Comparison of ENCODE assay signal across 8 cellular contexts in genomic region chr4:79576480-79576803, GRCh38.
DNase-seq lines count a peak whose midpoint lies in the region; ATAC-seq, FAIRE-seq and TF ChIP-seq lines count a peak whose summit lies in the region.

No MANE protein-coding gene starts in this region.

- H3K4me3 ChIP-seq in A549: no peak overlapping the region
- H3K4me3 ChIP-seq in smooth muscle cell: no peak overlapping the region

- POLR2A ChIA-PET in A549 (lab: Yijun Ruan, JAX): no interaction called here

- no peaks in the 10 kb centered on the region for H3K36me3 ChIP-seq in smooth muscle cell (ENCODE audit: low read depth)

- TF ChIP-seq POLR2A in A549 (IDR thresholded peaks at IDR 0.05; ENCODE audit: low read length): no peak

- H3K4me1 ChIP-seq in A549: no peaks in the 10 kb centered on the region
- no peaks in the 10 kb centered on the region for H3K4me1 ChIP-seq in foreskin keratinocyte
- H3K4me1 ChIP-seq in smooth muscle cell (ENCODE audit: low read depth): no peaks in the 10 kb centered on the region

- WGBS in A549 (ENCODE audit: missing lambda C conversion rate): 2% methylated on average over 6 of the region's 6 CpGs
- WGBS in smooth muscle cell (ENCODE audit: low lambda C conversion rate): 64% methylated on average over 6 of the region's 6 CpGs

- H3K27ac Mint-ChIP-seq in activated naive CD8-positive, alpha-beta T cell treated with anti-CD3 and anti-CD28 coated beads for 36 hours: no peak overlapping the region

- H3K36me3 Mint-ChIP-seq in activated naive CD8-positive, alpha-beta T cell treated with anti-CD3 and anti-CD28 coated beads for 36 hours: no peaks in the 10 kb centered on the region

- H3K27me3 ChIP-seq in foreskin keratinocyte (peaks cover 20% of the 10 kb centered on the region), smooth muscle cell (ENCODE audit: low read depth) (no peaks in the 10 kb centered on the region)

- no peak overlapping the region for H3K4me3 Mint-ChIP-seq in activated naive CD8-positive, alpha-beta T cell treated with anti-CD3 and anti-CD28 coated beads for 36 hours

- H4K20me1 ChIP-seq in smooth muscle cell (ENCODE audit: low read depth): no peaks in the 10 kb centered on the region

- peaks cover 2% of the 10 kb centered on the region for H3K4me1 Mint-ChIP-seq in activated naive CD8-positive, alpha-beta T cell treated with anti-CD3 and anti-CD28 coated beads for 36 hours

- TF ChIP-seq EP300 in A549 (IDR thresholded peaks at IDR 0.05) (no peak), Ishikawa (IDR thresholded peaks at IDR 0.05; ENCODE audit: borderline replicate concordance) (no peak)

- H3K9me3 ChIP-seq in A549: no peaks in the 10 kb centered on the region
- H3K9me3 ChIP-seq in smooth muscle cell (replicated peaks; ENCODE audit: low read depth): no peaks in the 10 kb centered on the region

- peaks cover 3% of the 10 kb centered on the region for H3K27me3 Mint-ChIP-seq in activated naive CD8-positive, alpha-beta T cell treated with anti-CD3 and anti-CD28 coated beads for 36 hours

- ATAC-seq in A549: peak; percentile 59 to 84; a peak in 5 of 6 replicates
- ATAC-seq in foreskin keratinocyte: peak; percentile 80
- no peak for ATAC-seq in GM19395 (IDR thresholded peaks at IDR 0.05; ENCODE audit: unreplicated experiment)

- DNase-seq in A549 (ENCODE audit: low read depth in 1 of 2, low spot score in 1 of 2) (peak in 1 of 2 experiments; percentile 13), GM13977 (ENCODE audit: low spot score) (no peak), SK-N-DZ (ENCODE audit: low spot score) (peak; percentile 63), foreskin keratinocyte (peak in 1 of 2 donors; percentile 42), smooth muscle cell (lab: John Stamatoyannopoulos, UW; ENCODE audit: unreplicated experiment) (no peak)
- no peak for DNase-seq in activated naive CD8-positive, alpha-beta T cell treated with anti-CD3 and anti-CD28 coated beads for 36 hours

- CTCF ChIA-PET in A549 (lab: Yijun Ruan, JAX): interaction anchor here (1.0 to 1.4 kb wide), 3 partner anchors 16 to 624 kb away, joined by 3 to 8 read pairs (median 4); no protein-coding TSS in a partner anchor

- H3K9ac ChIP-seq in smooth muscle cell (ENCODE audit: low read depth): no peak overlapping the region

- H3K4me2 ChIP-seq in A549 (no peak overlapping the region), smooth muscle cell (no peak overlapping the region)

- TF ChIP-seq CTCF in A549 (IDR thresholded peaks at IDR 0.05) (peak; percentile 23; the same call in 2 of the 3 replicates), GM13977 (IDR thresholded peaks at IDR 0.05; ENCODE audit: extremely low read depth, insufficient read depth, missing control alignments) (peak; percentile 45), foreskin keratinocyte (conservative IDR thresholded peaks at IDR 0.05) (peak; percentile 68), smooth muscle cell (IDR thresholded peaks at IDR 0.05; ENCODE audit: borderline replicate concordance, insufficient read depth, poor library complexity, severe bottlenecking) (peak; percentile 36)

- no peaks in the 10 kb centered on the region for H3K79me2 ChIP-seq in smooth muscle cell (ENCODE audit: low read depth)

- in situ Hi-C loops in GM13977 (cut with MboI; ENCODE audit: low pct_unique_long_range_greater_than_20kb, low sequenced_read_pairs, unreplicated experiment): no loop called here

- TF ChIP-seq RAD21 in A549 (conservative IDR thresholded peaks at IDR 0.05 in 1 of 2, IDR thresholded peaks at IDR 0.05 in 1 of 2): peak; percentile 5 to 55; a peak in 3 of 5 replicates
- TF ChIP-seq RAD21 in Ishikawa (IDR thresholded peaks at IDR 0.05; ENCODE audit: low read depth): peak; percentile 68

- H2AFZ ChIP-seq in smooth muscle cell (ENCODE audit: low read depth): no peak overlapping the region

- no peak for FAIRE-seq in A549 (lab: Jason Lieb, UNC)

- no peaks in the 10 kb centered on the region for H3K9me3 Mint-ChIP-seq in activated naive CD8-positive, alpha-beta T cell treated with anti-CD3 and anti-CD28 coated beads for 36 hours

- H3F3A ChIP-seq in smooth muscle cell (ENCODE audit: low read depth): peaks cover 4% of the 10 kb centered on the region

- H3K27ac ChIP-seq in A549: no peak overlapping the region
- no peak overlapping the region for H3K27ac ChIP-seq in foreskin keratinocyte
- H3K27ac ChIP-seq in smooth muscle cell (ENCODE audit: low read depth): no peak overlapping the region

TF ChIP-seq in A549, 52 proteins besides CTCF, POLR2A, EP300 and RAD21:
- no peak for TF ChIP-seq POLR2AphosphoS2 (conservative IDR thresholded peaks at IDR 0.05; ENCODE audit: low read length)
- TF ChIP-seq KDM5A (IDR thresholded peaks at IDR 0.05): no peak
- no peak for TF ChIP-seq CHD2 (IDR thresholded peaks at IDR 0.05; ENCODE audit: low read length, partially characterized antibody)
- TF ChIP-seq USF2 (IDR thresholded peaks at IDR 0.05): no peak
- no peak for TF ChIP-seq REST (IDR thresholded peaks at IDR 0.05)
- TF ChIP-seq RARB (CRISPR knock-in tag; IDR thresholded peaks at IDR 0.05): no peak

TF ChIP-seq in Ishikawa, 13 proteins besides CTCF, POLR2A, EP300 and RAD21:
- TF ChIP-seq EGR1 (IDR thresholded peaks at IDR 0.05) (no peak), MAX (IDR thresholded peaks at IDR 0.05) (no peak), FOXM1 (IDR thresholded peaks at IDR 0.05; ENCODE audit: borderline replicate concordance, low read depth) (no peak), TEAD4 (IDR thresholded peaks at IDR 0.05) (no peak), ZBTB7A (IDR thresholded peaks at IDR 0.05; ENCODE audit: low read depth) (no peak)
TF ChIP-seq in Ishikawa: peak in this region for 0.
